Comparison of ENCODE assay signal across 31 cellular contexts in the genomic region with DNA sequence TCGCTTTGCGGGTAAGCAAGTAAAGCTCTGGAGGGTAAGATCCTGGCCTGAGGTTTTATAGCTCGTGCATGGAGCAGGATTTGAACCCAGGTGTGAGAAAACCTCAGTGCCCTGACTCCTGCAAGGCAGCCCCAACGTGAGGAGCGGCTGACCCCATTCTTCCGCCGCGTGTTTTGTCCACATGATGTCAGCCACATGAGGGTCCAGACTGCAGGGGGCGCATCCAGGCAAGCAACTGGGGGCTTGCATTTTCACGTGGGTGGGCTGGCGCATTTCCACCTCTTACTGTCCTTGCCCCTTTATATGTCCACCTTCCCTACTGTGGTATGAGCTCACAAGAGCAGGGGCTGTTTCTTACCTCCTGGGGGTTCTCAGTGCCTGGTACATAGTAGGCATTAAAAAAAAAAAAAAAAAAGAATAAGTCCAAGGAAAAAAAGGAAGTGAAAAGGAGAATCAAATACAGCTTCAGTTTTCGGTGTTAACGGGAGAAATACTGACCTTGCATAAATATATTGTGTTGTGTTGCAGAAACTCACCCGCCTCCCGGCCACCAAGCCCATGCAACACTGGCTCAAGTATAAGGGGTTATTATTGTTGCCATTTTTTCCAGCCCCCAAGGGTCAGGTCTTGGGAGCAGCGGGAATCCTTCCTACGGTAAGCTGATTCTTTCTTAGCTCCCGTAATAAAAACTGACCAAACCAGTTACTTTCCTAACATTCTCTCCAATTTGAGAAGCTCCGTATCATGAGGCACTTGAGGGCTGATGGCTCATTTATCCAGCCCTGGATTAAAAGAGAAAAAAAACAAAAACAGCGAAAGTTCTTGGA. TPM values are rescaled to one million over a fixed set of nuclear protein-coding genes. Genes with fewer than 3 reads are reported as not detected.
DNase-seq lines count a peak whose midpoint lies in the region; ATAC-seq, FAIRE-seq and TF ChIP-seq lines count a peak whose summit lies in the region.
"Had no signal": no experiment of that assay in that cellular context is flagged by ENCODE, and none has a peak within 500 bp of the region (broad histone marks: within the 10 kb centered on the region; RNA-seq: fewer than 3 reads in every experiment).

No MANE protein-coding gene starts in this region.

- H2BK15ac ChIP-seq in mesenchymal stem cell (ENCODE audit: low read depth, poor library complexity, severe bottlenecking): no peak overlapping the region

- H3K27ac ChIP-seq in K562 (ENCODE audit: extremely low read depth, low read depth, low read length) (no peak overlapping the region), mesenchymal stem cell (ENCODE audit: low read length, poor library complexity, severe bottlenecking) (no peak overlapping the region)
- H3K27ac ChIP-seq: coronary artery, esophagus squamous epithelium, gastrocnemius medialis, pancreas, right atrium auricular region, RWPE1, testis had no signal

- FAIRE-seq in K562 (lab: Jason Lieb, UNC): no peak
- FAIRE-seq: bronchial epithelial cell, GM18507, pancreas had no signal

- H2BK12ac ChIP-seq in mesenchymal stem cell (ENCODE audit: low read length in 2 of 2): no peak overlapping the region

- TF ChIP-seq POLR2A in K562 (conservative IDR thresholded peaks at IDR 0.05): no peak

- WGBS in K562 (ENCODE audit: insufficient coverage, low coverage, missing lambda C conversion rate): 14% methylated on average over 20 of the region's 20 CpGs
- WGBS in mesenchymal stem cell: 50% methylated on average over 18 of the region's 20 CpGs

- CTCF ChIA-PET in HEK293T (lab: Yijun Ruan, JAX): interaction anchor here (0.6 to 1.4 kb wide), 5 partner anchors 15 to 1582 kb away, joined by 3 to 6 read pairs (median 4); a partner anchor contains a TSS
- CTCF ChIA-PET in K562 (lab: Yijun Ruan, JAX; ENCODE audit: low intra/inter-chr PET ratio): no interaction called here

- ATAC-seq in K562: no peak
- no peak for ATAC-seq in HG03097 (IDR thresholded peaks at IDR 0.05; ENCODE audit: low FRiP score, unreplicated experiment)
- ATAC-seq: gastrocnemius medialis, mucosa of descending colon, pancreas, SK-N-SH treated with all-trans-retinoic acid at 6 μM for 48 hours had no signal

- no peaks in the 10 kb centered on the region for H4K20me1 ChIP-seq in K562 (replicated peaks; ENCODE audit: control insufficient read depth, insufficient read depth, low read length)

- DNase-seq in HEK293T (ENCODE audit: extremely low spot score) (no peak), NOMO-1 treated with DMSO at 0.1 percent for 48 hours (lab: John Stamatoyannopoulos, UW; ENCODE audit: unreplicated experiment) (peak; percentile 61), K562 (ENCODE audit: extremely low read depth in 1 of 4, low spot score in 3 of 4) (no peak), pons (ENCODE audit: low spot score) (peak; percentile 17), NCI-H1105 treated with DMSO at 0.1 percent for 48 hours (lab: John Stamatoyannopoulos, UW) (no peak), mesenchymal stem cell (no peak)
- DNase-seq: activated naive CD4-positive, alpha-beta T cell treated with anti-CD3 and anti-CD28 coated beads, Interleukin-2, amount 50 U/mL, for 16 hours; amygdala; CD4-positive, alpha-beta T cell; esophagus squamous epithelium; gastrocnemius medialis; hypothalamus; mucosa of descending colon; NCI-H1417 treated with DMSO at 0.1 percent for 48 hours; NCI-H2081 treated with DMSO at 0.1 percent for 48 hours; NCI-H446; pancreas; stimulated activated CD4-positive, alpha-beta T cell treated with anti-CD3 and anti-CD28 coated beads, Interleukin-12 subunit alpha, Interleukin-12 subunit beta, amount 100 ng/mL, for 4 hours; stimulated activated CD4-positive, alpha-beta T cell treated with anti-CD3 and anti-CD28 coated beads, Interleukin-4, amount 100 ng/mL, for 4 hours; stimulated activated naive CD4-positive, alpha-beta T cell; testis had no signal

- no peak overlapping the region for H2AFZ ChIP-seq in K562 (ENCODE audit: low read depth, low read length)
- H2AFZ ChIP-seq in mesenchymal stem cell (ENCODE audit: low read depth, low read length): no peak overlapping the region

- peaks cover 12 to 25% of the 10 kb centered on the region in 2 experiments; a peak in 4 of 5 replicates for H3K27me3 ChIP-seq in K562 (ENCODE audit: control insufficient read depth in 2 of 2, insufficient read depth in 2 of 2, low read length in 2 of 2)
- peaks cover 65 to 91% of the 10 kb centered on the region in 2 experiments for H3K27me3 ChIP-seq in mesenchymal stem cell (ENCODE audit: control insufficient read depth in 1 of 2, insufficient read depth in 1 of 2, low read length in 2 of 2)
- H3K27me3 ChIP-seq: right atrium auricular region, testis had no signal

- H3K9me3 ChIP-seq in K562 (replicated peaks; ENCODE audit: control insufficient read depth, insufficient read depth, low read depth, low read length) (no peaks in the 10 kb centered on the region), mesenchymal stem cell (ENCODE audit: control insufficient read depth, low read length) (no peaks in the 10 kb centered on the region)
- H3K9me3 ChIP-seq: esophagus squamous epithelium, gastrocnemius medialis, mucosa of descending colon, pancreas, right atrium auricular region, testis had no signal

- H3K4me2 ChIP-seq in K562 (ENCODE audit: insufficient read depth, low read length): no peak overlapping the region
- no peak overlapping the region for H3K4me2 ChIP-seq in mesenchymal stem cell (ENCODE audit: low read length, poor library complexity, severe bottlenecking)

- H2BK120ac ChIP-seq in mesenchymal stem cell (ENCODE audit: low read depth, low read length): no peak overlapping the region

- BruUV-seq in K562 (replicated peaks; lab: Mats Ljungman, UMichigan): no TSS peak

- H3K79me1 ChIP-seq in mesenchymal stem cell (replicated peaks; ENCODE audit: low read length, poor library complexity, severe bottlenecking): no peaks in the 10 kb centered on the region

- H4K91ac ChIP-seq in mesenchymal stem cell (ENCODE audit: low read length): no peak overlapping the region

- POLR2A ChIA-PET in HEK293T (lab: Yijun Ruan, JAX): interaction anchor here (1.1 kb wide), 1 partner anchor 15 kb away, joined by 5 read pairs; a partner anchor contains a TSS
- POLR2A ChIA-PET in K562 (lab: Yijun Ruan, JAX): no interaction called here

- H3K36me3 ChIP-seq in K562 (ENCODE audit: control insufficient read depth, insufficient read depth, low read length) (no peaks in the 10 kb centered on the region), mesenchymal stem cell (ENCODE audit: control insufficient read depth in 1 of 2, insufficient read depth in 2 of 2, low read depth in 1 of 2, low read length in 2 of 2) (no peaks in the 10 kb centered on the region)
- H3K36me3 ChIP-seq: esophagus squamous epithelium, gastrocnemius medialis, pancreas, right atrium auricular region had no signal

- intact Hi-C loops in K562 (cut with micrococcal nuclease): no loop called here

- TF ChIP-seq CTCF in K562 (IDR thresholded peaks at IDR 0.05 in 2 of 3, conservative IDR thresholded peaks at IDR 0.05 in 1 of 3; ENCODE audit: insufficient read depth in 2 of 3, low read depth in 1 of 3, low read length in 3 of 3): no peak

- no peak for TF ChIP-seq EP300 in K562 (IDR thresholded peaks at IDR 0.05; ENCODE audit: low read length)

- no peak overlapping the region for H3K9ac ChIP-seq in K562 (ENCODE audit: insufficient read depth in 1 of 2, low read depth in 2 of 2, low read length in 2 of 2)
- H3K9ac ChIP-seq in mesenchymal stem cell (ENCODE audit: low read length): no peak overlapping the region

- no peaks in the 10 kb centered on the region for H3K4me1 ChIP-seq in K562 (replicated peaks in 1 of 2; ENCODE audit: control insufficient read depth in 2 of 2, insufficient read depth in 2 of 2, low read length in 2 of 2)
- no peaks in the 10 kb centered on the region for H3K4me1 ChIP-seq in mesenchymal stem cell (ENCODE audit: control insufficient read depth, insufficient read depth, low read depth, low read length)
- H3K4me1 ChIP-seq: esophagus squamous epithelium, gastrocnemius medialis, pancreas, right atrium auricular region, testis had no signal

- H3K9me1 ChIP-seq in K562 (ENCODE audit: control insufficient read depth, insufficient read depth, low read length): no peaks in the 10 kb centered on the region

- no peak overlapping the region for H4K8ac ChIP-seq in mesenchymal stem cell (ENCODE audit: low read length)

- in situ Hi-C loops in K562 (cut with MboI): no loop called here

- no peak overlapping the region for H3K4me3 ChIP-seq in K562
- no peak overlapping the region for H3K4me3 ChIP-seq in mesenchymal stem cell (ENCODE audit: insufficient read depth in 1 of 2, low read depth in 1 of 2, low read length in 2 of 2)
- H3K4me3 ChIP-seq: coronary artery, esophagus squamous epithelium, gastrocnemius medialis, mucosa of descending colon, pancreas, right atrium auricular region, testis had no signal

- H2BK5ac ChIP-seq in mesenchymal stem cell (ENCODE audit: low read depth, low read length, poor library complexity, severe bottlenecking): no peak overlapping the region

- H3K18ac ChIP-seq in mesenchymal stem cell (ENCODE audit: low read depth in 1 of 2, low read length in 2 of 2): no peak overlapping the region

- no peak overlapping the region for H2AK5ac ChIP-seq in mesenchymal stem cell (ENCODE audit: low read length, severe bottlenecking)

- no peaks in the 10 kb centered on the region for H3K79me2 ChIP-seq in K562 (ENCODE audit: control insufficient read depth, insufficient read depth, low read length)

- H3K14ac ChIP-seq in mesenchymal stem cell (ENCODE audit: low read length in 2 of 2): no peak overlapping the region

- no peak overlapping the region for H3K23ac ChIP-seq in mesenchymal stem cell (ENCODE audit: low read length in 2 of 2)

- H3K4ac ChIP-seq in mesenchymal stem cell (ENCODE audit: low read depth in 1 of 2, low read length in 2 of 2): no peak overlapping the region

- no peak for TF ChIP-seq RAD21 in K562 (CRISPR knock-in tag; conservative IDR thresholded peaks at IDR 0.05 in 1 of 2, IDR thresholded peaks at IDR 0.05 in 1 of 2)

RNA-seq across cellular contexts. Expression of a gene that starts 15.0 kb away (rescaled TPM):
- total RNA-seq in K562 (2011; cell fraction: chromatin; rRNA removed; ENCODE audit: low replicate concordance): not detected in 2 replicates
- total RNA-seq in K562 (2011; cell fraction: nucleolus; rRNA removed): not detected in 2 replicates
- total RNA-seq in K562 (2011; cell fraction: nucleoplasm; rRNA removed): not detected in 2 replicates
- total RNA-seq in K562 (2014; rRNA removed): not detected in 2 replicates
- total RNA-seq in K562 (2014; rRNA removed; fragmentation: Illumina TruSeq; extraction: Trizol): not detected in 2 replicates
- not detected in 2 replicates for total RNA-seq in K562 (2015; rRNA removed; fragmentation: Illumina TruSeq; extraction: Trizol)
- total RNA-seq in K562 (2021): not detected in 2 replicates
- not detected in 2 replicates for polyA plus RNA-seq in K562 (2011; rRNA removed)
- not detected in 2 replicates for polyA plus RNA-seq in K562 (2011; cell fraction: cytosol; rRNA removed)
- polyA plus RNA-seq in K562 (2011; cell fraction: nucleus; rRNA removed): not detected in 2 replicates
- not detected in 2 replicates for polyA plus RNA-seq in K562 (2012)
- not detected in 2 replicates for polyA plus RNA-seq in K562 (2014; fragmentation: Illumina TruSeq; extraction: Trizol)
- polyA plus RNA-seq in K562 (2014; fragmentation: Nextera tagmentation; extraction: Ambion mirVana): not detected
- not detected in 2 replicates for polyA plus RNA-seq in K562 (2014; rRNA removed)
- not detected in 2 replicates for polyA minus RNA-seq in K562 (2011; rRNA and poly(A)+ RNA removed)
- not detected in 2 replicates for polyA minus RNA-seq in K562 (2011; cell fraction: cytosol; rRNA and poly(A)+ RNA removed)
- polyA minus RNA-seq in K562 (2011; cell fraction: nucleus; rRNA and poly(A)+ RNA removed): not detected in 2 replicates
- not detected for polyA plus RNA-seq in mesenchymal stem cell (2013, experiment 1 of 2)
- polyA plus RNA-seq in mesenchymal stem cell (2013, experiment 2 of 2): not detected
- total RNA-seq: activated T-helper 1 cell treated with anti-CD3 and anti-CD28 coated beads, Interleukin-12 subunit alpha, Interleukin-12 subunit beta, Interleukin-2, Interleukin-4 antibody, amounts not matched to agents 30 ng/mL and 10 ng/mL and 1 ng/mL, durations not matched to agents 14 hours and 24 hours and 36 hours; bronchial epithelial cell; CD4-positive, alpha-beta T cell; esophagus squamous epithelium; gastrocnemius medialis; H4; liver; mucosa of descending colon; pancreas; right atrium auricular region; testis had no signal
- polyA plus RNA-seq: liver, pancreas had no signal

Comparison
In these comparisons a context has a peak if more than half of its experiments do, and no peak if none do; other contexts are left out.
1. DNase-seq: peak in NOMO-1 treated with DMSO at 0.1 percent for 48 hours (single experiment) and pons (single experiment); none in HEK293T (single experiment), K562 (0 of 4), NCI-H1105 treated with DMSO at 0.1 percent for 48 hours (single experiment) and mesenchymal stem cell (single experiment).